ENCODE assay signal across 18 cellular contexts in the genomic region with DNA sequence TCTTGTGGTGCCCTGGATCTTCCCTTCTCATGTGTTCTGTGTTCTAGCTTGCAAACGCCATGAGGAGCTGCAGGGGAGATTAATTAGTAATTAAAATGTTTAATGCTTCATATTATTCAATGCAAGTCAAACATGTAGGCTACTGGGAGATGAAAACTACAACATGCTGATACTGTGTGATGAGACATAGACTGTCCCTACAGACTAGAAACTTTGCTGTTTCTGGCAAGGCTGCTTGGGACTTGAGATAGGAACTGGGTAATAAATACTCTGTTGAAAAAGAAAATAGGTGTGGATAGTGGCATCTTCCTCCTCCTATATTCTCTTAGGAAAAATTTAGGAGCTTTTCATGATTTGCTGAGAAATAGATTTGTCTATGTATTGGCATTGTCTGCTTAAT.
"Had no signal": no experiment of that assay in that cellular context is flagged by ENCODE, and none has a peak within 500 bp of the region (broad histone marks: within the 10 kb centered on the region; RNA-seq: fewer than 3 reads in every experiment).

No MANE protein-coding gene starts in this region.

- H3K79me2 ChIP-seq: parathyroid adenoma had no signal

- H3K36me3 ChIP-seq: adrenal gland, brain microvascular endothelial cell had no signal

- H3K9me3 ChIP-seq: adrenal gland, ascending aorta, psoas muscle, spleen, tibial nerve had no signal

- H3K9ac ChIP-seq: parathyroid adenoma had no signal

- ATAC-seq: left cardiac atrium, left ventricle myocardium superior had no signal

- DNase-seq: activated B cell treated with CpG ODN at 0.5 μM for 24 hours; activated CD4-positive, alpha-beta T cell treated with anti-CD3 and anti-CD28 coated beads, Interleukin-2, amount 50 U/mL, for 1 hour; activated CD8-positive, alpha-beta memory T cell treated with anti-CD3 and anti-CD28 coated beads for 24 hours; activated effector memory CD4-positive, alpha-beta T cell treated with Interleukin-2 at 50 U/mL for 16 hours; activated naive CD4-positive, alpha-beta T cell treated with Interleukin-2 at 50 U/mL for 16 hours; adrenal gland; brain microvascular endothelial cell; caudate nucleus; glutamatergic neuron; islet precursor cell; left cardiac atrium; left ventricle myocardium superior; psoas muscle; spleen; stimulated activated naive CD4-positive, alpha-beta T cell treated with Interleukin-2 at 50 U/mL for 16 hours had no signal

- H3K4me1 ChIP-seq: parathyroid adenoma, spleen had no signal

- H3K4me3 ChIP-seq: adrenal gland, ascending aorta, psoas muscle, spleen, tibial nerve had no signal

- H3K27me3 ChIP-seq: adrenal gland, ascending aorta, brain microvascular endothelial cell, spleen, tibial nerve had no signal

- H3K27ac ChIP-seq: ascending aorta, brain microvascular endothelial cell, parathyroid adenoma, psoas muscle, spleen had no signal

- H2AFZ ChIP-seq: parathyroid adenoma had no signal
